ENCODE assay signal across 23 cellular contexts in the genomic region with DNA sequence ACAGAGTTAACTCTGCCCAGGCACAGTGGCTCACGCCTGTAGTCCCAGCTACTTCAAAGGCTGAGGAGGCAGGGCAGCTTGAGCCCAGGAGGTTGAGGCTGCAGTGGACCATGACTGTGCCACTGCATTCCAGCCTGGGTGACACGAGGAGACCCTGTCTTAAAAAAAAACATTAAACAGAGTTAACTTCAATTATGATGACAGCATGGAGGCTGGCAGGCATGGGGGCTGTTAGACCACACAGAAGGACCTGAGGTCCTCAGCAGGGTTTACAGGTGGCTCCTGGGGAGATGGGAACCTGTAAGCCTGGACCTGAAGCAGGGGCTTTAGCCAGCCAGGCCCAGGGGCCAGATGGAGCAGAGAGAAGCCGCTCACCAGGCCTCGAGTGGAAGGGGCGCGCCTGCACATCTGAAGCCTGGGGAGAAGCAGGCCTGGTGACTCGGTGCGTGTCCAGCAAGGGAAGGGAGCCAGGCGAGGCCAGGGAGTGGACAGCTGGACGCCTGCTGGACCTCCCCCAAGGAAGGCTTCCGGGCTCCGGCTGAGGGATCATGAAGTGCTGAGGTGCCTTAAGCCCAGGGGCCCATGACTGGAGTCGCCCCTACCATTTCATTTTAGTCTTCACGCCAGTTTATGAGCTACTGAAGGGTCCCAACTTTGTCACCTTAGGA. TPM values are rescaled to one million over a fixed set of nuclear protein-coding genes. Genes with fewer than 3 reads are reported as not detected.
DNase-seq lines count a peak whose midpoint lies in the region; ATAC-seq, FAIRE-seq and TF ChIP-seq lines count a peak whose summit lies in the region.
"Had no signal": no experiment of that assay in that cellular context is flagged by ENCODE, and none has a peak within 500 bp of the region (broad histone marks: within the 10 kb centered on the region; RNA-seq: fewer than 3 reads in every experiment).

No MANE protein-coding gene starts in this region.

- TF ChIP-seq CTCF in neural progenitor cell (IDR thresholded peaks at IDR 0.05) (no peak), thyroid gland (IDR thresholded peaks at IDR 0.05) (no peak), D721Med (IDR thresholded peaks at IDR 0.05; ENCODE audit: insufficient read depth, missing control alignments) (no peak)

- H3K9me3 ChIP-seq in neural progenitor cell (ENCODE audit: low read depth) = no peaks in the 10 kb centered on the region
- H3K9me3 ChIP-seq in thyroid gland = no peaks in the 10 kb centered on the region
- H3K9me3 ChIP-seq: ascending aorta had no signal

- H3K9ac ChIP-seq in neural progenitor cell = no peak overlapping the region

- peaks cover 56% of the 10 kb centered on the region for H3K4me1 Mint-ChIP-seq in neural progenitor cell

- DNase-seq in Right ventricle myocardium inferior (ENCODE audit: missing footprints) (peak; percentile 85), cardiac septum (ENCODE audit: low spot score) (no peak), left cardiac atrium (peak; percentile 57), neural progenitor cell (ENCODE audit: low spot score) (no peak), thyroid gland (peak; percentile 96), D721Med (ENCODE audit: insufficient read length, low spot score) (no peak), HT-29 (ENCODE audit: low spot score) (no peak)
- DNase-seq: activated CD4-positive, alpha-beta T cell treated with anti-CD3 and anti-CD28 coated beads, Interleukin-2, amount 50 U/mL, for 1 hour; central memory CD4-positive, alpha-beta T cell; dermis blood vessel endothelial cell; DMS79; GF-D8; glutamatergic neuron; NCI-H345; NCI-H82; small intestine; stimulated activated CD4-positive, alpha-beta T cell treated with anti-CD3 and anti-CD28 coated beads, Interleukin-2, amount 100 ng/mL, for 24 hours; T-helper 9 cell had no signal

- H3K4me2 ChIP-seq in neural progenitor cell = no peak overlapping the region
- H3K4me2 ChIP-seq: GM23338 had no signal

- H4K20me1 ChIP-seq in neural progenitor cell (ENCODE audit: low read depth) = peaks cover 3% of the 10 kb centered on the region

- H3K36me3 Mint-ChIP-seq in neural progenitor cell = peaks cover 7% of the 10 kb centered on the region

- H3K4me3 Mint-ChIP-seq in neural progenitor cell = peak overlapping the region; percentile 41
- H3K4me3 Mint-ChIP-seq: activated naive CD8-positive, alpha-beta T cell; B cell; GM23338 had no signal

- no peaks in the 10 kb centered on the region for H3K36me3 ChIP-seq in neural progenitor cell
- H3K36me3 ChIP-seq in thyroid gland = no peaks in the 10 kb centered on the region
- H3K36me3 ChIP-seq: ascending aorta had no signal

- no peaks in the 10 kb centered on the region for H3K79me2 ChIP-seq in neural progenitor cell (ENCODE audit: low read depth)

- H3K9me3 Mint-ChIP-seq in neural progenitor cell = peaks cover 2% of the 10 kb centered on the region
- H3K9me3 Mint-ChIP-seq: GM23338 had no signal

- H3K27ac Mint-ChIP-seq in neural progenitor cell = peak overlapping the region; percentile 53
- H3K27ac Mint-ChIP-seq: activated naive CD8-positive, alpha-beta T cell; B cell; GM23338 had no signal

- H3K4me1 ChIP-seq in neural progenitor cell (no peaks in the 10 kb centered on the region), thyroid gland (peaks cover 15 to 22% of the 10 kb centered on the region in 2 donors)
- H3K4me1 ChIP-seq: ascending aorta had no signal

- H2AFZ ChIP-seq in neural progenitor cell (replicated peaks) = no peak overlapping the region
- H2AFZ ChIP-seq: GM23338 had no signal

- no peaks in the 10 kb centered on the region for H3F3A ChIP-seq in neural progenitor cell (ENCODE audit: low read depth)

- intact Hi-C loops in Right ventricle myocardium inferior (cut with DNase I) (no loop called here), cardiac septum (cut with DNase I) (no loop called here), left cardiac atrium (cut with DNase I) (no loop called here), thyroid gland (cut with DNase I) (loop anchor here (5.0 kb wide), 1 partner anchor 124 kb away; a partner anchor contains a TSS)

- 38 to 40% methylated on average over 11 to 14 of the region's 14 CpGs for WGBS in thyroid gland, 2 donors

- TF ChIP-seq POLR2A in thyroid gland (IDR thresholded peaks at IDR 0.05) = no peak

- ATAC-seq in Right ventricle myocardium inferior = peak; percentile 80
- ATAC-seq in left cardiac atrium = peak; percentile 31 to 73
- no peak for ATAC-seq in HG03196 (IDR thresholded peaks at IDR 0.05; ENCODE audit: unreplicated experiment)

- H3K27me3 Mint-ChIP-seq in neural progenitor cell (ENCODE audit: insufficient read depth, low read depth) = peaks cover 13% of the 10 kb centered on the region
- H3K27me3 Mint-ChIP-seq: activated naive CD8-positive, alpha-beta T cell; B cell had no signal

- FAIRE-seq in D721Med (lab: Jason Lieb, UNC) = no peak
- FAIRE-seq: small intestine had no signal

- H3K4me3 ChIP-seq in neural progenitor cell (no peak overlapping the region), thyroid gland (replicated peaks in 1 of 3) (no peak overlapping the region)
- H3K4me3 ChIP-seq: ascending aorta, GM23338 had no signal

- H3K27ac ChIP-seq in neural progenitor cell = no peak overlapping the region
- H3K27ac ChIP-seq in thyroid gland = peak overlapping the region; percentile 53 to 89 (median 76)
- H3K27ac ChIP-seq: ascending aorta had no signal

- H3K27me3 ChIP-seq in neural progenitor cell (no peaks in the 10 kb centered on the region), thyroid gland (no peaks in the 10 kb centered on the region)
- H3K27me3 ChIP-seq: ascending aorta had no signal

RNA-seq across cellular contexts. Expression of a gene that starts 25.3 kb away (rescaled TPM):
- total RNA-seq in Right ventricle myocardium inferior (40.0 TPM), cardiac septum (32.2 TPM), left cardiac atrium (10 to 100 TPM; 18.9 to 19.2 TPM), neural progenitor cell (ENCODE audit: low replicate concordance) (46.7 and 47.1 TPM in 2 replicates), thyroid gland (10 to 100 TPM; 10.5 to 17.6 (median 14.6) TPM)
- total RNA-seq in HT-29 (2014; rRNA removed; shearing (Covaris generic)) = 47.6 and 52.7 TPM in 2 replicates

RNA-seq across cellular contexts. Expression of a gene that starts 25.4 kb away (rescaled TPM):
- total RNA-seq in Right ventricle myocardium inferior = 25.6 TPM
- total RNA-seq in cardiac septum = 22.3 TPM
- 10 to 100 TPM; 14.8 to 19.1 TPM for total RNA-seq in left cardiac atrium
- 42.4 and 43.2 TPM in 2 replicates for total RNA-seq in neural progenitor cell (ENCODE audit: low replicate concordance)
- total RNA-seq in thyroid gland = 10 to 100 TPM; 21.7 to 25.0 (median 23.3) TPM
- 16.3 and 20.8 TPM in 2 replicates for total RNA-seq in HT-29 (2014; rRNA removed; shearing (Covaris generic))

Comparison
In these comparisons a context has a peak if more than half of its experiments do, and no peak if none do; other contexts are left out.
1. DNase-seq: peak in Right ventricle myocardium inferior (single experiment), left cardiac atrium (single experiment) and thyroid gland (2 of 2); none in cardiac septum (single experiment), neural progenitor cell (single experiment), D721Med (single experiment) and HT-29 (single experiment).